Comparison of ENCODE assay signal across 8 cellular contexts in the genomic region with DNA sequence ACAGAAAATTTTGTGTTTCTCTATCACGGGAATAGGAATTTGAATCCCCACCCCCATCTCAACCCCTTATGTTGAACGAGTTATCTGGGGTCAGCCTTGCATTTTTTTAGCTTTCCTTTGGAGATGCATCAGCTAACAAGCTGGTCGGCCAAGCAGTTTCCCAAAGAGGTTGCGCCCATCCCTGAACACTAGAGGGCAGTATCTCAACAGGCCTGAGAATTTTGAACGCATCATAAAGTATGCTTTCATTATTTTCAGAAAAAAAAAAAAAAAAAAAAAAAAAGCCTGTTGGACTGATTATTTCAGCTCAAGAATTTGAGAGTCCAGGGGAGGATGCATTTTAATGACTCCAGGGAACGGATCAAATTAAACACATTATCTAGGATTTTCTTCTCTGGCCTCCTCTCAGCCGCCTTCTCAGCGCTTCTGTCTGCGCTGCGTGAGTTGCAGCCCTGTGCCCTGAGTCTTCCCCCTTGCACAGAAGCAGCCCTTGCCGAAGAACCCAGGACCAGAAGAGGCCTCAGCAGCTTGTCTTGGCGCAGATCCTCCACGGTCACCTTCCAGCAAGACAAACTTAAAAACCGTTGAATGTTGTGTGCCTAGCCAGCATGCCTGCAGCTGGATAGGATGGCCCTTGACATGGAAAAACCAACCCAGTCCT.
DNase-seq lines count a peak whose midpoint lies in the region; ATAC-seq, FAIRE-seq and TF ChIP-seq lines count a peak whose summit lies in the region.

No MANE protein-coding gene starts in this region.

- peak; percentile 76 for FAIRE-seq in endometrium (lab: Jason Lieb, UNC)

- POLR2A ChIA-PET in activated CD4-positive, alpha-beta memory T cell treated with anti-CD3 and anti-CD28 coated beads, Interleukin-2, amount 10 ng/mL, durations not matched to agents 7 days and 5 days (lab: Charles Lee), result interaction anchor here (1.0 to 1.5 kb wide), 2 partner anchors 18 to 37 kb away, joined by 3 to 5 read pairs; no protein-coding TSS in a partner anchor

- H3K4me3 Mint-ChIP-seq in activated CD4-positive, alpha-beta memory T cell treated with anti-CD3 and anti-CD28 coated beads, Interleukin-2, amount 10 ng/mL, durations not matched to agents 7 days and 5 days, result no peak overlapping the region

- peaks cover 1% of the 10 kb centered on the region for H3K27me3 Mint-ChIP-seq in activated CD4-positive, alpha-beta memory T cell treated with anti-CD3 and anti-CD28 coated beads, Interleukin-2, amount 10 ng/mL, durations not matched to agents 7 days and 5 days

- no peak overlapping the region for H3K27ac ChIP-seq in C4-2B

- DNase-seq in GM20000 (ENCODE audit: low spot score) (peak; percentile 52), NCI-H2227 treated with DMSO at 0.1 percent for 48 hours (lab: John Stamatoyannopoulos, UW) (peak; percentile 77), middle frontal gyrus (ENCODE audit: extremely low spot score, low spot score) (peak; percentile 52)
- DNase-seq in activated CD4-positive, alpha-beta memory T cell treated with anti-CD3 and anti-CD28 coated beads, Interleukin-2, amount 10 ng/mL, durations not matched to agents 7 days and 5 days, result peak; percentile 69
- peak; percentile 33 for DNase-seq in stimulated activated CD8-positive, alpha-beta memory T cell treated with anti-CD3 and anti-CD28 coated beads, Interleukin-7, amount 100 ng/mL, for 24 hours (ENCODE audit: low read depth)

- H3K9me3 Mint-ChIP-seq in activated CD4-positive, alpha-beta memory T cell treated with anti-CD3 and anti-CD28 coated beads, Interleukin-2, amount 10 ng/mL, durations not matched to agents 7 days and 5 days, result no peaks in the 10 kb centered on the region

- H3K4me1 Mint-ChIP-seq in activated CD4-positive, alpha-beta memory T cell treated with anti-CD3 and anti-CD28 coated beads, Interleukin-2, amount 10 ng/mL, durations not matched to agents 7 days and 5 days, result no peaks in the 10 kb centered on the region

- no peak for ATAC-seq in GM19452 (IDR thresholded peaks at IDR 0.05; ENCODE audit: unreplicated experiment)

- CTCF ChIA-PET in activated CD4-positive, alpha-beta memory T cell treated with anti-CD3 and anti-CD28 coated beads, Interleukin-2, amount 10 ng/mL, durations not matched to agents 7 days and 5 days (lab: Charles Lee), result interaction anchor here (0.6 to 4.6 kb wide), 50 partner anchors 8 to 1044 kb away, joined by 3 to 32 read pairs (median 4); a partner anchor contains a TSS

- no peaks in the 10 kb centered on the region for H3K36me3 Mint-ChIP-seq in activated CD4-positive, alpha-beta memory T cell treated with anti-CD3 and anti-CD28 coated beads, Interleukin-2, amount 10 ng/mL, durations not matched to agents 7 days and 5 days (ENCODE audit: low read depth)

- no peak overlapping the region for H3K27ac Mint-ChIP-seq in activated CD4-positive, alpha-beta memory T cell treated with anti-CD3 and anti-CD28 coated beads, Interleukin-2, amount 10 ng/mL, durations not matched to agents 7 days and 5 days

- TF ChIP-seq CTCF in C4-2B (conservative IDR thresholded peaks at IDR 0.05) (peak; percentile 89), GM20000 (IDR thresholded peaks at IDR 0.05; ENCODE audit: extremely low read depth, missing control alignments) (peak; percentile 78)
